ENCODE assay signal across 30 cellular contexts in the genomic region with DNA sequence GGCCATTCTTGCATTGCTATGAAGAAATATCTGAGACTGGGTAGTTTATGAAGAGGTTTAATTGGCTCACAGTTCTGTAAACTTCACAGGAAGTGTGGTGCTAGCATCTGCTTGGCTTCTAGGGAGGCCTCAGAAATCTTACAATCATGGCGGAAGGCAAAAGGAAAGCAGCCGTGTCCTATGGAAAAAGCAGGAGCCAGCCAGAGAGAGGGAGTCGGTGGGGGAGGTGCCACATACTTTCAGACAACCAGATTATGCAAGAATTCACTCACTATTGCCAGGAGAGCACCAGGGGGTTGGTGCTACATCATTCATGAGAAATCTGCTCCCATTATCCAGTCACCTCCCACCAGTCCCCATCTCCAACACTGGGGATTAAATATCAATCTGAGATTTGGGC.
DNase-seq lines count a peak whose midpoint lies in the region; FAIRE-seq and TF ChIP-seq lines count a peak whose summit lies in the region.
"Had no signal": no experiment of that assay in that cellular context is flagged by ENCODE, and none has a peak within 500 bp of the region (broad histone marks: within the 10 kb centered on the region; RNA-seq: fewer than 3 reads in every experiment).

No MANE protein-coding gene starts in this region.

- no peak for TF ChIP-seq CTCF in MCF 10A (IDR thresholded peaks at IDR 0.05; ENCODE audit: unreplicated experiment)
- TF ChIP-seq CTCF in breast epithelium (IDR thresholded peaks at IDR 0.05): no peak
- no peak for TF ChIP-seq CTCF in H1 (IDR thresholded peaks at IDR 0.05; ENCODE audit: control extremely low read depth in 1 of 3, insufficient read depth in 1 of 3, low read depth in 1 of 3, low read length in 3 of 3)
- no peak for TF ChIP-seq CTCF in progenitor cell of endocrine pancreas (IDR thresholded peaks at IDR 0.05; ENCODE audit: unreplicated experiment)

- no peak overlapping the region for H2BK120ac ChIP-seq in H1 (replicated peaks; ENCODE audit: low read depth, low read length)

- no peaks in the 10 kb centered on the region for H3K27me3 ChIP-seq in breast epithelium
- H3K27me3 ChIP-seq in H1 (replicated peaks in 1 of 4; ENCODE audit: control insufficient read depth in 3 of 4, extremely low read depth in 1 of 4, insufficient read depth in 3 of 4, low read length in 3 of 4): no peaks in the 10 kb centered on the region
- H3K27me3 ChIP-seq: ascending aorta, dorsolateral prefrontal cortex, MG63, neutrophil, sigmoid colon, SJCRH30 had no signal

- no peaks in the 10 kb centered on the region for H4K20me1 ChIP-seq in H1 (replicated peaks in 1 of 2; ENCODE audit: control insufficient read depth in 1 of 2, insufficient read depth in 2 of 2, low read length in 2 of 2)

- no TSS peak for BruUV-seq in MCF 10A (replicated peaks; lab: Mats Ljungman, UMichigan)

- H2BK12ac ChIP-seq in H1 (ENCODE audit: low read depth, low read length): 0 out of 2 replicates have a peak overlapping the region, but pooled peaks have one; percentile 23

- H3K4me2 ChIP-seq in H1 (ENCODE audit: insufficient read depth in 1 of 2, low read depth in 2 of 2, low read length in 2 of 2): no peak overlapping the region

- H3K27ac ChIP-seq in breast epithelium (no peak overlapping the region), H1 (ENCODE audit: low read depth, low read length) (no peak overlapping the region)
- H3K27ac ChIP-seq: 22Rv1, ascending aorta, dorsolateral prefrontal cortex, left ventricle myocardium inferior, neutrophil, sigmoid colon, SJCRH30 had no signal

- no peak overlapping the region for H3K4me3 Mint-ChIP-seq in MCF 10A (ENCODE audit: unreplicated experiment)
- H3K4me3 Mint-ChIP-seq in progenitor cell of endocrine pancreas (ENCODE audit: low read depth): no peak overlapping the region
- H3K4me3 Mint-ChIP-seq: activated CD8-positive, alpha-beta T cell treated with anti-CD3 and anti-CD28 coated beads for 36 hours; activated naive CD8-positive, alpha-beta T cell treated with anti-CD3 and anti-CD28 coated beads for 36 hours; CD8-positive, alpha-beta T cell had no signal

- TF ChIP-seq RAD21 in H1 (IDR thresholded peaks at IDR 0.05 in 1 of 2, conservative IDR thresholded peaks at IDR 0.05 in 1 of 2; ENCODE audit: low read depth in 2 of 2, low read length in 2 of 2): no peak

- H3K23ac ChIP-seq in H1 (ENCODE audit: insufficient read length): no peak overlapping the region

- H2AK5ac ChIP-seq in H1 (ENCODE audit: low read depth, low read length): no peak overlapping the region

- no peak overlapping the region for H2BK20ac ChIP-seq in H1 (ENCODE audit: low read length)

- no peaks in the 10 kb centered on the region for H3K36me3 Mint-ChIP-seq in MCF 10A (ENCODE audit: insufficient read depth, unreplicated experiment)
- no peaks in the 10 kb centered on the region for H3K36me3 Mint-ChIP-seq in progenitor cell of endocrine pancreas (ENCODE audit: insufficient read depth)
- H3K36me3 Mint-ChIP-seq: activated naive CD8-positive, alpha-beta T cell treated with anti-CD3 and anti-CD28 coated beads for 36 hours; CD8-positive, alpha-beta T cell had no signal

- peak overlapping the region; percentile 17; the same call in 1 of the 2 replicates for H2AFZ ChIP-seq in H1 (ENCODE audit: low read length)

- H3K4me1 ChIP-seq in breast epithelium: no peaks in the 10 kb centered on the region
- H3K4me1 ChIP-seq in H1 (replicated peaks in 1 of 4; ENCODE audit: control insufficient read depth in 3 of 4, insufficient read depth in 4 of 4, low read length in 3 of 4): peaks cover 0 to 7% (median 1%) of the 10 kb centered on the region in 4 experiments; a peak in 4 of 7 replicates
- H3K4me1 ChIP-seq: ascending aorta, left ventricle myocardium inferior, SJCRH30 had no signal

- H4K5ac ChIP-seq in H1 (ENCODE audit: insufficient read length, low read depth, low read length): no peak overlapping the region

- intact Hi-C loops in MCF 10A (cut with micrococcal nuclease) (no loop called here), breast epithelium (cut with DNase I; ENCODE audit: low total_unique reads) (no loop called here)

- H3K4me3 ChIP-seq in breast epithelium (no peak overlapping the region), H1 (ENCODE audit: extremely low read depth in 1 of 4, insufficient read depth in 2 of 4, low read depth in 3 of 4, low read length in 4 of 4) (no peak overlapping the region; a peak in 1 of 8 replicates)
- H3K4me3 ChIP-seq: ascending aorta, dorsolateral prefrontal cortex, left ventricle myocardium inferior, MG63, sigmoid colon, SJCRH30 had no signal

- no peak overlapping the region for H3K9ac ChIP-seq in H1 (replicated peaks in 1 of 4; ENCODE audit: extremely low read depth in 1 of 4, low read depth in 3 of 4, low read length in 3 of 4)

- no peak overlapping the region for H4K8ac ChIP-seq in H1 (ENCODE audit: extremely low read depth, insufficient read depth, low read length)

- no peaks in the 10 kb centered on the region for H3K79me2 ChIP-seq in H1 (ENCODE audit: control insufficient read depth in 1 of 2, insufficient read depth in 2 of 2, low read length in 2 of 2)

- no peaks in the 10 kb centered on the region for H3K79me1 ChIP-seq in H1 (ENCODE audit: low read depth, low read length)

- no peak overlapping the region for H4K91ac ChIP-seq in H1 (replicated peaks; ENCODE audit: insufficient read length, low read length)

- H3K36me3 ChIP-seq in breast epithelium: no peaks in the 10 kb centered on the region
- no peaks in the 10 kb centered on the region for H3K36me3 ChIP-seq in H1 (ENCODE audit: control insufficient read depth in 2 of 4, insufficient read depth in 4 of 4, low read length in 3 of 4)
- H3K36me3 ChIP-seq: ascending aorta, left ventricle myocardium inferior, MG63, neutrophil, sigmoid colon, SJCRH30 had no signal

- CTCF ChIA-PET in MCF 10A (lab: Yijun Ruan, JAX): interaction anchor here (2.6 kb wide), 1 partner anchor 415 kb away, joined by 10 read pairs; no protein-coding TSS in a partner anchor
- CTCF ChIA-PET in H1 (lab: Charles Lee; ENCODE audit: partially characterized antibody): interaction anchor here (1.2 kb wide), 1 partner anchor 415 kb away, joined by 3 read pairs; no protein-coding TSS in a partner anchor

- no peaks in the 10 kb centered on the region for H3K23me2 ChIP-seq in H1 (ENCODE audit: low read depth, low read length)

- TF ChIP-seq POLR2A in breast epithelium (IDR thresholded peaks at IDR 0.05) (no peak), H1 (IDR thresholded peaks at IDR 0.05; ENCODE audit: control extremely low read depth in 1 of 2, low read depth in 2 of 2, low read length in 2 of 2) (no peak)

- H3K14ac ChIP-seq in H1 (ENCODE audit: insufficient read length): no peak overlapping the region

- TF ChIP-seq EP300 in H1 (IDR thresholded peaks at IDR 0.05; ENCODE audit: borderline replicate concordance in 1 of 2, low read depth in 2 of 2, low read length in 2 of 2): peak in 1 of 2 experiments; percentile 81; a peak in 1 of 3 replicates

- H3K4me1 Mint-ChIP-seq in MCF 10A (ENCODE audit: insufficient read depth, unreplicated experiment) (no peaks in the 10 kb centered on the region), progenitor cell of endocrine pancreas (ENCODE audit: low read depth) (peaks cover 1% of the 10 kb centered on the region)
- H3K4me1 Mint-ChIP-seq: activated naive CD8-positive, alpha-beta T cell treated with anti-CD3 and anti-CD28 coated beads for 36 hours had no signal

- H3K9me3 ChIP-seq in breast epithelium (no peaks in the 10 kb centered on the region), H1 (ENCODE audit: insufficient read depth in 2 of 2, low read depth in 1 of 2, low read length in 1 of 2) (no peaks in the 10 kb centered on the region)
- H3K9me3 ChIP-seq: ascending aorta, left ventricle myocardium inferior, MG63, neutrophil, sigmoid colon, SJCRH30 had no signal

- H3K56ac ChIP-seq in H1 (replicated peaks; ENCODE audit: insufficient read length, low read depth, low read length): no peak overlapping the region

- no peak overlapping the region for H3K27ac Mint-ChIP-seq in MCF 10A (ENCODE audit: low read depth, unreplicated experiment)
- H3K27ac Mint-ChIP-seq in progenitor cell of endocrine pancreas: no peak overlapping the region
- H3K27ac Mint-ChIP-seq: activated CD8-positive, alpha-beta T cell treated with anti-CD3 and anti-CD28 coated beads for 36 hours; activated naive CD8-positive, alpha-beta T cell treated with anti-CD3 and anti-CD28 coated beads for 36 hours; CD8-positive, alpha-beta T cell had no signal

- H2BK15ac ChIP-seq in H1 (ENCODE audit: low read length): no peak overlapping the region

- 85% methylated on average over 3 of the region's 3 CpGs; no CpG with 5 or more reads in 1 of the 2 experiments for WGBS in H1 (ENCODE audit: extremely low coverage in 1 of 2, insufficient coverage in 1 of 2, insufficient read length in 1 of 2, insufficient replicate concordance in 2 of 2, low coverage in 1 of 2, low lambda C conversion rate in 2 of 2, missing lambda C conversion rate in 1 of 2), 2 experiments

- no peak overlapping the region for H3K4ac ChIP-seq in H1 (replicated peaks; ENCODE audit: insufficient read length, low read depth, low read length)

- DNase-seq in MCF 10A (ENCODE audit: unreplicated experiment) (peak; percentile 11), breast epithelium (ENCODE audit: low spot score in 2 of 2) (no peak), H1 (ENCODE audit: low read depth in 1 of 2, low spot score in 2 of 2) (peak in 1 of 2 experiments; percentile 38), iPS-NIHi11 (ENCODE audit: low spot score) (peak; percentile 14), RCC 7860 (ENCODE audit: low spot score) (no peak), progenitor cell of endocrine pancreas (ENCODE audit: low spot score, unreplicated experiment) (no peak), OCI-M2 (lab: John Stamatoyannopoulos, UW; ENCODE audit: unreplicated experiment) (no peak)
- no peak for DNase-seq in central memory CD4-positive, alpha-beta T cell
- DNase-seq: activated CD4-positive, CD25-positive, alpha-beta regulatory T cell treated with anti-CD3 and anti-CD28 coated beads, Interleukin-2, amount 50 U/mL, for 72 hours; activated CD8-positive, alpha-beta T cell treated with anti-CD3 and anti-CD28 coated beads for 36 hours; activated naive CD8-positive, alpha-beta T cell treated with anti-CD3 and anti-CD28 coated beads for 36 hours; CD8-positive, alpha-beta T cell; cerebellar nuclear complex; DMS 273 treated with DMSO at 0.1 percent for 48 hours; dorsolateral prefrontal cortex; H7; head of caudate nucleus; KBM-7; left ventricle myocardium inferior; MG63; NCI-H1105 treated with DMSO at 0.1 percent for 48 hours; NCI-H1930; NCI-H526 treated with DMSO at 0.1 percent for 48 hours; sigmoid colon; SJCRH30; stimulated activated naive CD4-positive, alpha-beta T cell had no signal

- FAIRE-seq in H1 (lab: Jason Lieb, UNC) (no peak), RCC 7860 (lab: Jason Lieb, UNC) (no peak)
- FAIRE-seq: endothelial cell of umbilical vein had no signal

- peak overlapping the region; percentile 50; the same call in 1 of the 2 replicates for H2BK5ac ChIP-seq in H1 (ENCODE audit: low read depth, low read length)

- POLR2A ChIA-PET in MCF 10A (lab: Yijun Ruan, JAX): no interaction called here
- POLR2A ChIA-PET in H1 (lab: Charles Lee; ENCODE audit: partially characterized antibody): no interaction called here

- no peak overlapping the region for H3K18ac ChIP-seq in H1 (ENCODE audit: extremely low read depth, low read length)

- H3K27me3 Mint-ChIP-seq in MCF 10A (ENCODE audit: insufficient read depth, unreplicated experiment) (no peaks in the 10 kb centered on the region), progenitor cell of endocrine pancreas (no peaks in the 10 kb centered on the region)
- H3K27me3 Mint-ChIP-seq: activated CD8-positive, alpha-beta T cell treated with anti-CD3 and anti-CD28 coated beads for 36 hours; activated naive CD8-positive, alpha-beta T cell treated with anti-CD3 and anti-CD28 coated beads for 36 hours had no signal

- no peaks in the 10 kb centered on the region for H3K9me3 Mint-ChIP-seq in MCF 10A (ENCODE audit: unreplicated experiment)
- H3K9me3 Mint-ChIP-seq in progenitor cell of endocrine pancreas (ENCODE audit: low read depth): no peaks in the 10 kb centered on the region
- H3K9me3 Mint-ChIP-seq: activated CD8-positive, alpha-beta T cell treated with anti-CD3 and anti-CD28 coated beads for 36 hours; activated naive CD8-positive, alpha-beta T cell treated with anti-CD3 and anti-CD28 coated beads for 36 hours; CD8-positive, alpha-beta T cell had no signal

Comparison
In these comparisons a context has a peak if more than half of its experiments do, and no peak if none do; other contexts are left out.
1. DNase-seq: peak in MCF 10A (single experiment) and iPS-NIHi11 (single experiment); none in breast epithelium (0 of 2), RCC 7860 (single experiment), progenitor cell of endocrine pancreas (single experiment), OCI-M2 (single experiment) and central memory CD4-positive, alpha-beta T cell (single experiment).